10 cellular contexts compared by ENCODE assay signal in genomic region chr15:69450968-69451695, GRCh38. TPM values are rescaled to one million over a fixed set of nuclear protein-coding genes. Genes with fewer than 3 reads are reported as not detected.
DNase-seq lines count a peak whose midpoint lies in the region; ATAC-seq, FAIRE-seq and TF ChIP-seq lines count a peak whose summit lies in the region.
"Had no signal": no experiment of that assay in that cellular context is flagged by ENCODE, and none has a peak within 500 bp of the region (broad histone marks: within the 10 kb centered on the region; RNA-seq: fewer than 3 reads in every experiment).

No MANE protein-coding gene starts in this region.

- H3K4me1 ChIP-seq in MM.1S (ENCODE audit: low read length): peaks cover 6% of the 10 kb centered on the region; the same call in 1 of the 2 replicates
- H3K4me1 ChIP-seq in K562 (replicated peaks in 1 of 2; ENCODE audit: control insufficient read depth in 2 of 2, insufficient read depth in 2 of 2, low read length in 2 of 2): peaks cover 9 to 12% of the 10 kb centered on the region in 2 experiments; a peak in 4 of 5 replicates
- peaks cover 19% of the 10 kb centered on the region for H3K4me1 ChIP-seq in neuron (ENCODE audit: insufficient read depth, low read length)

- H4K20me1 ChIP-seq in MM.1S (ENCODE audit: insufficient read depth, low read length): peaks cover 30% of the 10 kb centered on the region
- H4K20me1 ChIP-seq in K562 (replicated peaks; ENCODE audit: control insufficient read depth, insufficient read depth, low read length): peaks cover 31% of the 10 kb centered on the region

- intact Hi-C loops in K562 (cut with micrococcal nuclease): loop anchor here (5.0 kb wide), 1 partner anchor 34 kb away; no protein-coding TSS in a partner anchor

- H3K4me3 ChIP-seq in MM.1S (ENCODE audit: low read length) (peak overlapping the region; percentile 91), K562 (peak overlapping the region; percentile 98), neuron (ENCODE audit: low read length) (peak overlapping the region; percentile 77)
- H3K4me3 ChIP-seq: mucosa of descending colon had no signal

- TF ChIP-seq RAD21 in K562 (CRISPR knock-in tag; conservative IDR thresholded peaks at IDR 0.05 in 1 of 2, IDR thresholded peaks at IDR 0.05 in 1 of 2): no peak

- CTCF ChIA-PET in K562 (lab: Yijun Ruan, JAX; ENCODE audit: low intra/inter-chr PET ratio): no interaction called here

- TF ChIP-seq POLR2A in K562 (conservative IDR thresholded peaks at IDR 0.05): no peak

- H2AFZ ChIP-seq in MM.1S (ENCODE audit: low read length) (peak overlapping the region; percentile 83), K562 (ENCODE audit: low read depth, low read length) (peak overlapping the region; percentile 86), neuron (ENCODE audit: low read depth, low read length) (peak overlapping the region; percentile 40)

- H3K27me3 ChIP-seq in MM.1S (replicated peaks; ENCODE audit: insufficient read depth, low read length) (no peaks in the 10 kb centered on the region), K562 (ENCODE audit: control insufficient read depth in 2 of 2, insufficient read depth in 2 of 2, low read length in 2 of 2) (no peaks in the 10 kb centered on the region), neuron (ENCODE audit: insufficient read depth, low read length) (no peaks in the 10 kb centered on the region)

- peaks cover 5% of the 10 kb centered on the region for H3K9me1 ChIP-seq in K562 (ENCODE audit: control insufficient read depth, insufficient read depth, low read length)

- TF ChIP-seq EP300 in K562 (IDR thresholded peaks at IDR 0.05; ENCODE audit: low read length): no peak

- H3K9me3 ChIP-seq in MM.1S (replicated peaks; ENCODE audit: insufficient read depth, low read length): no peaks in the 10 kb centered on the region
- no peaks in the 10 kb centered on the region for H3K9me3 ChIP-seq in K562 (replicated peaks; ENCODE audit: control insufficient read depth, insufficient read depth, low read depth, low read length)
- H3K9me3 ChIP-seq in neuron (ENCODE audit: low read length): no peaks in the 10 kb centered on the region
- H3K9me3 ChIP-seq: mucosa of descending colon had no signal

- FAIRE-seq in K562 (lab: Jason Lieb, UNC) (no peak), frontal cortex (lab: Jason Lieb, UNC) (no peak)

- peak; percentile 22 for DNase-seq in EL
- DNase-seq in MM.1S: peak; percentile 5
- DNase-seq in K562 (ENCODE audit: extremely low read depth in 1 of 4, low spot score in 3 of 4): peak in 1 of 4 experiments; percentile 40
- no peak for DNase-seq in dedifferentiated amniotic fluid mesenchymal stem cell (ENCODE audit: extremely low spot score)
- DNase-seq in NCI-H774 (lab: John Stamatoyannopoulos, UW): no peak
- no peak for DNase-seq in frontal cortex (ENCODE audit: low spot score in 2 of 2)
- DNase-seq: NCI-H187 treated with DMSO at 0.1 percent for 48 hours had no signal

- H3K36me3 ChIP-seq in MM.1S (replicated peaks; ENCODE audit: insufficient read depth, low read length) (peaks cover 34% of the 10 kb centered on the region), K562 (ENCODE audit: control insufficient read depth, insufficient read depth, low read length) (peaks cover 58% of the 10 kb centered on the region), neuron (ENCODE audit: insufficient read depth, low read length) (peaks cover 42% of the 10 kb centered on the region)

- BruUV-seq in K562 (replicated peaks; lab: Mats Ljungman, UMichigan): no TSS peak

- H3K27ac ChIP-seq in MM.1S (ENCODE audit: low read length) (peak overlapping the region; percentile 68; the same call in 1 of the 2 replicates), K562 (ENCODE audit: extremely low read depth, low read depth, low read length) (peak overlapping the region; percentile 90; the same call in 2 of the 3 replicates)

- H3K9ac ChIP-seq in MM.1S (ENCODE audit: low read length) (peak overlapping the region; percentile 89; the same call in 1 of the 2 replicates), K562 (ENCODE audit: insufficient read depth in 1 of 2, low read depth in 2 of 2, low read length in 2 of 2) (peak overlapping the region; percentile 43 to 94; a peak in 2 of 4 replicates)

- 43% methylated on average over 12 of the region's 12 CpGs for WGBS in K562 (ENCODE audit: insufficient coverage, low coverage, missing lambda C conversion rate)

- peaks cover 47% of the 10 kb centered on the region for H3F3A ChIP-seq in MM.1S (ENCODE audit: insufficient read depth, low read length)

- POLR2A ChIA-PET in K562 (lab: Yijun Ruan, JAX): interaction anchor here (0.6 to 5.9 kb wide), 9 partner anchors 9 to 36 kb away, joined by 3 to 127 read pairs (median 25); partner anchors contain the start of gene KIF23

- in situ Hi-C loops in K562 (cut with MboI): no loop called here

- H3K4me2 ChIP-seq in MM.1S (ENCODE audit: low read depth, low read length) (peak overlapping the region; percentile 81), K562 (ENCODE audit: insufficient read depth, low read length) (peak overlapping the region; percentile 88)

- ATAC-seq in K562 (no peak), GM18502 (IDR thresholded peaks at IDR 0.05; ENCODE audit: poor library complexity, unreplicated experiment) (no peak)
- ATAC-seq: mucosa of descending colon had no signal

- H3K79me2 ChIP-seq in MM.1S (ENCODE audit: low read length) (peaks cover 32% of the 10 kb centered on the region), K562 (ENCODE audit: control insufficient read depth, insufficient read depth, low read length) (peaks cover 50% of the 10 kb centered on the region)

- no peaks in the 10 kb centered on the region for H3K9me2 ChIP-seq in MM.1S (replicated peaks; ENCODE audit: insufficient read depth, low read length)

- no peak for TF ChIP-seq CTCF in MM.1S (IDR thresholded peaks at IDR 0.05; ENCODE audit: low read length)
- TF ChIP-seq CTCF in K562 (IDR thresholded peaks at IDR 0.05 in 2 of 3, conservative IDR thresholded peaks at IDR 0.05 in 1 of 3; ENCODE audit: insufficient read depth in 2 of 3, low read depth in 1 of 3, low read length in 3 of 3): no peak

TF ChIP-seq in K562, 482 proteins besides CTCF, POLR2A, EP300 and RAD21 (continues in another document):
- TF ChIP-seq ZNF586 (CRISPR knock-in tag; conservative IDR thresholded peaks at IDR 0.05) (no peak), HINFP (tag; conservative IDR thresholded peaks at IDR 0.05; ENCODE audit: low read depth) (no peak), SMAD3 (CRISPR knock-in tag; conservative IDR thresholded peaks at IDR 0.05) (no peak)

RNA-seq across cellular contexts. Expression of gene RPLP1, which starts 1.5 kb away (rescaled TPM):
- 174 and 228 TPM in 2 replicates for total RNA-seq in K562 (2011; cell fraction: chromatin; rRNA removed; ENCODE audit: low replicate concordance)
- 391 and 425 TPM in 2 replicates for total RNA-seq in K562 (2011; cell fraction: nucleolus; rRNA removed)
- total RNA-seq in K562 (2011; cell fraction: nucleoplasm; rRNA removed): 447 and 925 TPM in 2 replicates
- total RNA-seq in K562 (2014; rRNA removed) (529 and 1,012 TPM in 2 replicates), K562 (2014; rRNA removed; fragmentation: Illumina TruSeq; extraction: Trizol) (75.0 and 76.3 TPM in 2 replicates), K562 (2015; rRNA removed; fragmentation: Illumina TruSeq; extraction: Trizol) (348 and 354 TPM in 2 replicates), K562 (2021) (2,904 and 3,053 TPM in 2 replicates), frontal cortex (27.3 TPM)
- polyA plus RNA-seq in K562 (2011; rRNA removed) (847 and 1,576 TPM in 2 replicates), K562 (2014; fragmentation: Illumina TruSeq; extraction: Trizol) (629 and 1,170 TPM in 2 replicates), K562 (2014; fragmentation: Nextera tagmentation; extraction: Ambion mirVana) (1,000 to 10,000 TPM; 2,333 to 2,378 TPM), K562 (2014; rRNA removed) (1,119 and 1,211 TPM in 2 replicates)
- polyA plus RNA-seq in K562 (2011; cell fraction: cytosol; rRNA removed): 1,671 and 2,235 TPM in 2 replicates
- polyA plus RNA-seq in K562 (2011; cell fraction: nucleus; rRNA removed): 951 and 1,033 TPM in 2 replicates
- polyA plus RNA-seq in K562 (2012): 3,121 and 3,201 TPM in 2 replicates
- polyA minus RNA-seq in K562 (2011; rRNA and poly(A)+ RNA removed): 279 and 315 TPM in 2 replicates
- polyA minus RNA-seq in K562 (2011; cell fraction: cytosol; rRNA and poly(A)+ RNA removed): 3,516 and 4,843 TPM in 2 replicates
- polyA minus RNA-seq in K562 (2011; cell fraction: nucleus; rRNA and poly(A)+ RNA removed): 192 and 341 TPM in 2 replicates

RNA-seq across cellular contexts. Expression of gene KIF23, which starts 37.0 kb away (rescaled TPM):
- 60.1 and 168 TPM in 2 replicates for total RNA-seq in K562 (2011; cell fraction: chromatin; rRNA removed; ENCODE audit: low replicate concordance)
- total RNA-seq in K562 (2011; cell fraction: nucleolus; rRNA removed): 19.8 and 33.3 TPM in 2 replicates
- 58.6 and 62.3 TPM in 2 replicates for total RNA-seq in K562 (2011; cell fraction: nucleoplasm; rRNA removed)
- total RNA-seq in K562 (2014; rRNA removed) (39.3 and 39.8 TPM in 2 replicates), K562 (2014; rRNA removed; fragmentation: Illumina TruSeq; extraction: Trizol) (58.2 and 63.5 TPM in 2 replicates), K562 (2015; rRNA removed; fragmentation: Illumina TruSeq; extraction: Trizol) (52.2 and 55.4 TPM in 2 replicates), K562 (2021) (37.9 and 41.9 TPM in 2 replicates), frontal cortex (6.5 TPM)
- polyA plus RNA-seq in K562 (2011; rRNA removed) (35.0 and 36.6 TPM in 2 replicates), K562 (2014; fragmentation: Illumina TruSeq; extraction: Trizol) (45.4 and 51.0 TPM in 2 replicates), K562 (2014; fragmentation: Nextera tagmentation; extraction: Ambion mirVana) (10 to 100 TPM; 29.4 to 45.7 TPM), K562 (2014; rRNA removed) (30.1 and 37.1 TPM in 2 replicates)
- polyA plus RNA-seq in K562 (2011; cell fraction: cytosol; rRNA removed): 6.5 and 16.8 TPM in 2 replicates
- polyA plus RNA-seq in K562 (2011; cell fraction: nucleus; rRNA removed): 98.6 and 163 TPM in 2 replicates
- 25.8 and 35.5 TPM in 2 replicates for polyA plus RNA-seq in K562 (2012)
- 66.2 and 68.8 TPM in 2 replicates for polyA minus RNA-seq in K562 (2011; rRNA and poly(A)+ RNA removed)
- 20.0 and 25.1 TPM in 2 replicates for polyA minus RNA-seq in K562 (2011; cell fraction: cytosol; rRNA and poly(A)+ RNA removed)
- 34.1 and 63.0 TPM in 2 replicates for polyA minus RNA-seq in K562 (2011; cell fraction: nucleus; rRNA and poly(A)+ RNA removed)

Comparison
In these comparisons a context has a peak if more than half of its experiments do, and no peak if none do; other contexts are left out.
1. DNase-seq: peak in EL (single experiment) and MM.1S (single experiment); none in dedifferentiated amniotic fluid mesenchymal stem cell (single experiment), NCI-H774 (single experiment) and frontal cortex (0 of 2).
2. Peak in every context shown above with its lines, with median percentiles within 50 percentile points of each other: H2AFZ ChIP-seq and H3K4me3 ChIP-seq.